Comparison of ENCODE assay signal across 17 cellular contexts in genomic region chr1:244173240-244173639, GRCh38.
DNase-seq lines count a peak whose midpoint lies in the region; ATAC-seq and TF ChIP-seq lines count a peak whose summit lies in the region.
"Had no signal": no experiment of that assay in that cellular context is flagged by ENCODE, and none has a peak within 500 bp of the region (broad histone marks: within the 10 kb centered on the region; RNA-seq: fewer than 3 reads in every experiment).

No MANE protein-coding gene starts in this region.

- 0 out of 2 replicates have a peak overlapping the region, but pooled peaks have one; percentile 15 for H2AFZ ChIP-seq in PC-3 (ENCODE audit: low read length)

- DNase-seq in G401 (ENCODE audit: low spot score) (peak; percentile 25), PC-3 (no peak), esophagus muscularis mucosa (ENCODE audit: extremely low spot score) (no peak), nephron progenitor cell (no peak), left colon (no peak), T-helper 9 cell (no peak)
- DNase-seq: CD8-positive, alpha-beta T cell; COR-L47; DMS153; DMS79 treated with DMSO at 0.1 percent for 48 hours; EL; GDM1 had no signal

- BruUV-seq in PC-3 (replicated peaks; lab: Mats Ljungman, UMichigan) = no TSS peak

- no peak for TF ChIP-seq CTCF in PC-3 (conservative IDR thresholded peaks at IDR 0.05; ENCODE audit: low read depth, low read length)
- TF ChIP-seq CTCF in esophagus muscularis mucosa (IDR thresholded peaks at IDR 0.05) = no peak
- TF ChIP-seq CTCF in nephron progenitor cell (IDR thresholded peaks at IDR 0.05) = no peak

- H3K4me3 ChIP-seq in PC-3 (ENCODE audit: low read length) (no peak overlapping the region), esophagus muscularis mucosa (no peak overlapping the region)

- no peaks in the 10 kb centered on the region for H3K9me3 Mint-ChIP-seq in nephron progenitor cell
- H3K9me3 Mint-ChIP-seq: CD14-positive monocyte; CD8-positive, alpha-beta T cell had no signal

- no peak overlapping the region for H3K4me2 ChIP-seq in PC-3 (ENCODE audit: low read length)

- no peaks in the 10 kb centered on the region for H3F3A ChIP-seq in PC-3 (ENCODE audit: low read length, unreplicated experiment)

- in situ Hi-C loops in G401 (cut with HindIII; ENCODE audit: low sequenced_read_pairs) = no loop called here

- WGBS in esophagus muscularis mucosa = 47% methylated on average over 4 of the region's 4 CpGs

- ATAC-seq in PC-3 (no peak), HG03139 (IDR thresholded peaks at IDR 0.05; ENCODE audit: unreplicated experiment) (no peak), left colon (no peak), GM18867 (IDR thresholded peaks at IDR 0.05; ENCODE audit: unreplicated experiment) (no peak)
- ATAC-seq: CD8-positive, alpha-beta T cell; HCT116 had no signal

- H3K36me3 Mint-ChIP-seq in nephron progenitor cell (ENCODE audit: low read depth) = no peaks in the 10 kb centered on the region
- H3K36me3 Mint-ChIP-seq: CD14-positive monocyte; CD8-positive, alpha-beta T cell had no signal

- H3K27me3 ChIP-seq in PC-3 (ENCODE audit: low read length) (no peaks in the 10 kb centered on the region), esophagus muscularis mucosa (no peaks in the 10 kb centered on the region)

- peak overlapping the region; percentile 62 for H3K27ac Mint-ChIP-seq in nephron progenitor cell
- H3K27ac Mint-ChIP-seq: CD14-positive monocyte; CD8-positive, alpha-beta T cell had no signal

- TF ChIP-seq EP300 in esophagus muscularis mucosa (IDR thresholded peaks at IDR 0.05) = no peak

- H3K27me3 Mint-ChIP-seq in nephron progenitor cell (ENCODE audit: low read depth, poor library complexity) = peaks cover 3% of the 10 kb centered on the region

- no peak for TF ChIP-seq POLR2A in esophagus muscularis mucosa (IDR thresholded peaks at IDR 0.05; ENCODE audit: low read depth)

- no peaks in the 10 kb centered on the region for H4K20me1 ChIP-seq in PC-3 (ENCODE audit: low read length)

- H3K9me3 ChIP-seq in PC-3 (ENCODE audit: low read length) (no peaks in the 10 kb centered on the region), esophagus muscularis mucosa (no peaks in the 10 kb centered on the region)

- H3K9me2 ChIP-seq in PC-3 (replicated peaks; ENCODE audit: low read length) = no peaks in the 10 kb centered on the region

- no peak overlapping the region for H3K27ac ChIP-seq in PC-3 (ENCODE audit: low read length)
- H3K27ac ChIP-seq in esophagus muscularis mucosa (replicated peaks in 1 of 4) = peak overlapping the region; percentile 32 to 53 (median 41)
- H3K27ac ChIP-seq: 22Rv1 had no signal

- POLR2A ChIA-PET in PC-3 (lab: Charles Lee; ENCODE audit: unreplicated experiment) = no interaction called here

- H3K4me1 ChIP-seq in PC-3 (ENCODE audit: insufficient read depth, low read length) (peaks cover 11% of the 10 kb centered on the region; the same call in 1 of the 2 replicates), esophagus muscularis mucosa (peaks cover 0 to 36% (median 32%) of the 10 kb centered on the region in 4 donors)

- H3K9ac ChIP-seq in PC-3 (ENCODE audit: low read length) = no peak overlapping the region

- no peak overlapping the region for H3K4me3 Mint-ChIP-seq in nephron progenitor cell
- H3K4me3 Mint-ChIP-seq: CD14-positive monocyte; CD8-positive, alpha-beta T cell had no signal

- intact Hi-C loops in PC-3 (cut with micrococcal nuclease) = no loop called here
- intact Hi-C loops in esophagus muscularis mucosa (cut with DNase I) = no loop called here
- intact Hi-C loops in left colon (cut with DNase I, micrococcal nuclease) = no loop called here

- CTCF ChIA-PET in PC-3 (lab: Charles Lee) = no interaction called here

- peaks cover 14% of the 10 kb centered on the region for H3K4me1 Mint-ChIP-seq in nephron progenitor cell
- H3K4me1 Mint-ChIP-seq: CD14-positive monocyte had no signal

- no peaks in the 10 kb centered on the region for H3K79me2 ChIP-seq in PC-3 (ENCODE audit: low read length)

- H3K36me3 ChIP-seq in PC-3 (ENCODE audit: low read depth, low read length) = no peaks in the 10 kb centered on the region
- H3K36me3 ChIP-seq in esophagus muscularis mucosa = no peaks in the 10 kb centered on the region
